In genomic region chr15:90097475-90097874, GRCh38 we compare ENCODE assay signal across 8 cellular contexts. TPM values are rescaled to one million over a fixed set of nuclear protein-coding genes. Genes with fewer than 3 reads are reported as not detected.
DNase-seq lines count a peak whose midpoint lies in the region; ATAC-seq and TF ChIP-seq lines count a peak whose summit lies in the region.

No MANE protein-coding gene starts in this region.

- H3K27ac ChIP-seq in heart right ventricle (peak overlapping the region in 9 of 10 donors; percentile 28 to 99 (median 76)), upper lobe of left lung (peak overlapping the region; percentile 52 to 96 (median 84))

- H3K27me3 ChIP-seq in heart right ventricle (no peaks in the 10 kb centered on the region), upper lobe of left lung (no peaks in the 10 kb centered on the region)

- H3K27me3 Mint-ChIP-seq in memory B cell = no peaks in the 10 kb centered on the region

- H3K27ac Mint-ChIP-seq in memory B cell = peak overlapping the region; percentile 84

- 44 to 55% methylated on average over 4 of the region's 4 CpGs for WGBS in heart right ventricle, 2 donors
- 24 to 40% methylated on average over 4 of the region's 4 CpGs for WGBS in upper lobe of left lung, 2 donors

- H3K36me3 Mint-ChIP-seq in memory B cell = no peaks in the 10 kb centered on the region

- intact Hi-C loops in heart right ventricle (cut with DNase I) (loop anchor here in 1 of 10 donors (10.0 kb wide), 1 partner anchor 127 kb away; no protein-coding TSS in a partner anchor), Right ventricle myocardium superior (cut with DNase I) (no loop called here)

- no peak for TF ChIP-seq EP300 in upper lobe of left lung (IDR thresholded peaks at IDR 0.05)

- ATAC-seq in heart right ventricle (no peak), Right ventricle myocardium superior (ENCODE audit: poor library complexity) (no peak), HG03442 (IDR thresholded peaks at IDR 0.05; ENCODE audit: unreplicated experiment) (peak; percentile 42), memory B cell (ENCODE audit: low read depth) (peak; percentile 72), upper lobe of left lung (ENCODE audit: low FRiP score in 2 of 2) (no peak)

- TF ChIP-seq POLR2A in upper lobe of left lung (IDR thresholded peaks at IDR 0.05) = no peak

- H3K36me3 ChIP-seq in heart right ventricle (peaks cover 0 to 5% (median 0%) of the 10 kb centered on the region in 9 donors), upper lobe of left lung (no peaks in the 10 kb centered on the region)

- DNase-seq in heart right ventricle (no peak), Right ventricle myocardium superior (no peak), memory B cell (ENCODE audit: low spot score in 2 of 2) (peak in 1 of 2 donors; percentile 66), upper lobe of left lung (no peak), Kasumi-1 (lab: John Stamatoyannopoulos, UW) (no peak), NCI-H82 treated with DMSO at 0.1 percent for 48 hours (lab: John Stamatoyannopoulos, UW; ENCODE audit: unreplicated experiment) (no peak)
- peak; percentile 25 for DNase-seq in activated CD8-positive, alpha-beta memory T cell treated with anti-CD3 and anti-CD28 coated beads, Interleukin-2, amount 50 U/mL, for 1 hour (ENCODE audit: extremely low read depth)

- H3K4me1 Mint-ChIP-seq in memory B cell = peaks cover 48% of the 10 kb centered on the region

- peaks cover 5 to 85% (median 70%) of the 10 kb centered on the region in 9 donors for H3K4me1 ChIP-seq in heart right ventricle
- peaks cover 42 to 64% (median 52%) of the 10 kb centered on the region in 4 donors for H3K4me1 ChIP-seq in upper lobe of left lung

- TF ChIP-seq CTCF in heart right ventricle (IDR thresholded peaks at IDR 0.05) = no peak
- TF ChIP-seq CTCF in upper lobe of left lung (IDR thresholded peaks at IDR 0.05) = no peak

- H3K9me3 Mint-ChIP-seq in memory B cell = no peaks in the 10 kb centered on the region

- H3K4me3 Mint-ChIP-seq in memory B cell = peak overlapping the region; percentile 3

- peak overlapping the region in 3 of 10 donors; percentile 8 to 18 (median 13) for H3K4me3 ChIP-seq in heart right ventricle
- no peak overlapping the region for H3K4me3 ChIP-seq in upper lobe of left lung

- H3K9me3 ChIP-seq in heart right ventricle = no peaks in the 10 kb centered on the region
- H3K9me3 ChIP-seq in upper lobe of left lung = no peaks in the 10 kb centered on the region

RNA-seq across cellular contexts. Expression of gene IDH2, which starts 4.8 kb away (rescaled TPM):
- 1,000 to 10,000 TPM in 4 of 10 donors, 100 to 1,000 TPM in 6; 731 to 1,135 (median 971) TPM for total RNA-seq in heart right ventricle
- polyA plus RNA-seq in heart right ventricle = 100 to 1,000 TPM; 279 to 401 TPM
- total RNA-seq in Right ventricle myocardium superior = 1,067 TPM
- total RNA-seq in upper lobe of left lung = 10 to 100 TPM; 41.5 to 72.1 (median 48.7) TPM

Comparison
In these comparisons a context has a peak if more than half of its experiments do, and no peak if none do; other contexts are left out.
1. ATAC-seq: peak in HG03442 (single experiment) and memory B cell (single experiment); none in heart right ventricle (0 of 8), Right ventricle myocardium superior (single experiment) and upper lobe of left lung (0 of 2).
2. RNA of gene IDH2, which starts 4.8 kb away (total RNA-seq): 1,067 TPM in Right ventricle myocardium superior (single experiment) and 731 to 1,135 TPM in heart right ventricle; 41.5 to 72.1 TPM in upper lobe of left lung; every median in the first group is over 10 times any median in the second.